ENCODE assay signal across 30 cellular contexts in the genomic region with DNA sequence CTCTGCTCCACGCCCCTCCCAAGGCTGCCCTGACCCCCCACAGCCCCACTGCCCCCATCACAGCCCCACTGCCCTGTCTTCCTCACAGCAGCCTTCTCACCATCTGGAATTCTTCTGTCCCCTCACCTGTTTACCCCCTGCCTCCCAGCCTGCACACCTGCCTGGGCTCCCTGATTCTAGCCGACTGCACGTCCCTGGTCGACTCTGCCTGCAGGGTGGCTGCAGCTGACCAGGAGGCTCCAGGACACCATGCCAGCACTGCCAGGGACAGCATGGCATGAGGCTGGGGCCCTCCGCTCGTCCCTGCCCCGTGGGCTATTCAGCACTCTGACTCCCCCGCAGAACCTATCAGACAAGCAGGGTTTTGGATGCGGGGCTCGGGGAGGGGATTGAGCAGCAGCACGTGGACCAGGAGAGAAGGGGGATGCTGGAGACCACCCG.
"Had no signal": no experiment of that assay in that cellular context is flagged by ENCODE, and none has a peak within 500 bp of the region (broad histone marks: within the 10 kb centered on the region; RNA-seq: fewer than 3 reads in every experiment).

No MANE protein-coding gene starts in this region.

- DNase-seq: activated CD4-positive, alpha-beta memory T cell treated with anti-CD3 and anti-CD28 coated beads, Interleukin-2, amount 10 ng/mL, durations not matched to agents 7 days and 5 days; activated CD4-positive, alpha-beta T cell treated with anti-CD3 and anti-CD28 coated beads, Interleukin-2, amount 10 ng/mL, durations not matched to agents 7 days and 5 days; activated CD4-positive, CD25-positive, alpha-beta regulatory T cell treated with anti-CD3 and anti-CD28 coated beads, Interleukin-2, amount 50 U/mL, for 72 hours; activated naive CD4-positive, alpha-beta T cell treated with anti-CD3 and anti-CD28 coated beads for 36 hours; activated naive CD8-positive, alpha-beta T cell treated with anti-CD3 and anti-CD28 coated beads for 36 hours; adrenal gland; cerebellar nuclear complex; effector memory CD4-positive, alpha-beta T cell; small intestine; stimulated activated CD4-positive, alpha-beta T cell treated with anti-CD3 and anti-CD28 coated beads, Interleukin-1b, Interleukin-23, amount 100 ng/mL, for 48 hours; stimulated activated CD4-positive, alpha-beta T cell treated with anti-CD3 and anti-CD28 coated beads, Interleukin-4, amount 100 ng/mL, for 4 hours; stimulated activated CD8-positive, alpha-beta memory T cell treated with anti-CD3 and anti-CD28 coated beads, Interleukin-4, amount 100 ng/mL, for 48 hours; stomach; T-helper 9 cell had no signal

- H3K4me1 ChIP-seq: adrenal gland, body of pancreas had no signal

- H3K27me3 ChIP-seq: adrenal gland, body of pancreas, dorsolateral prefrontal cortex, hepatocyte, neutrophil, stomach, thyroid gland, upper lobe of left lung had no signal

- H3K9me3 ChIP-seq: adrenal gland, body of pancreas, neutrophil, stomach, thyroid gland, upper lobe of left lung had no signal

- H3K4me3 ChIP-seq: adrenal gland, body of pancreas, coronary artery, dorsolateral prefrontal cortex, hepatocyte, lung, SK-N-MC, stomach, thyroid gland, upper lobe of left lung had no signal

- H3K9me3 Mint-ChIP-seq: nephron had no signal

- H3K4me3 Mint-ChIP-seq: activated CD4-positive, alpha-beta memory T cell treated with anti-CD3 and anti-CD28 coated beads, Interleukin-2, amount 10 ng/mL, durations not matched to agents 7 days and 5 days; activated CD4-positive, alpha-beta T cell treated with anti-CD3 and anti-CD28 coated beads, Interleukin-2, amount 10 ng/mL, durations not matched to agents 7 days and 5 days; activated naive CD4-positive, alpha-beta T cell treated with anti-CD3 and anti-CD28 coated beads for 36 hours; activated naive CD8-positive, alpha-beta T cell treated with anti-CD3 and anti-CD28 coated beads for 36 hours; activated T-cell treated with anti-CD3 and anti-CD28 coated beads, Interleukin-2, amount 50 U/mL, for 72 hours; nephron; stimulated activated memory B cell treated with anti-CD40 and anti-IgM and Interleukin-4, amounts not matched to agents 10 μg/mL and 1 μg/mL and 100 μg/mL, for 72 hours; T-helper 1 cell treated with Interleukin-12 subunit alpha and Interleukin-12 subunit beta and Interleukin-4 antibody, amounts not matched to agents 30 μg/mL and 1 μg/mL, for 36 hours had no signal

- ATAC-seq: body of pancreas, sciatic nerve had no signal

- H3K4me1 Mint-ChIP-seq: nephron had no signal

- H3K27me3 Mint-ChIP-seq: activated CD4-positive, alpha-beta memory T cell treated with anti-CD3 and anti-CD28 coated beads, Interleukin-2, amount 10 ng/mL, durations not matched to agents 7 days and 5 days; activated CD4-positive, alpha-beta T cell treated with anti-CD3 and anti-CD28 coated beads, Interleukin-2, amount 10 ng/mL, durations not matched to agents 7 days and 5 days; activated naive CD8-positive, alpha-beta T cell treated with anti-CD3 and anti-CD28 coated beads for 36 hours; progenitor cell of endocrine pancreas; stimulated activated memory B cell treated with anti-CD40 and anti-IgM and Interleukin-4, amounts not matched to agents 10 μg/mL and 1 μg/mL and 100 μg/mL, for 72 hours had no signal

- H3K27ac ChIP-seq: adrenal gland, body of pancreas, coronary artery, hepatocyte, neutrophil, SK-N-MC, stomach, thyroid gland, upper lobe of left lung, VCaP had no signal

- H3K27ac Mint-ChIP-seq: activated CD4-positive, alpha-beta memory T cell treated with anti-CD3 and anti-CD28 coated beads, Interleukin-2, amount 10 ng/mL, durations not matched to agents 7 days and 5 days; activated naive CD4-positive, alpha-beta T cell treated with anti-CD3 and anti-CD28 coated beads for 36 hours; activated naive CD8-positive, alpha-beta T cell treated with anti-CD3 and anti-CD28 coated beads for 36 hours; nephron; stimulated activated memory B cell treated with anti-CD40 and anti-IgM and Interleukin-4, amounts not matched to agents 10 μg/mL and 1 μg/mL and 100 μg/mL, for 72 hours had no signal
